In the genomic region with DNA sequence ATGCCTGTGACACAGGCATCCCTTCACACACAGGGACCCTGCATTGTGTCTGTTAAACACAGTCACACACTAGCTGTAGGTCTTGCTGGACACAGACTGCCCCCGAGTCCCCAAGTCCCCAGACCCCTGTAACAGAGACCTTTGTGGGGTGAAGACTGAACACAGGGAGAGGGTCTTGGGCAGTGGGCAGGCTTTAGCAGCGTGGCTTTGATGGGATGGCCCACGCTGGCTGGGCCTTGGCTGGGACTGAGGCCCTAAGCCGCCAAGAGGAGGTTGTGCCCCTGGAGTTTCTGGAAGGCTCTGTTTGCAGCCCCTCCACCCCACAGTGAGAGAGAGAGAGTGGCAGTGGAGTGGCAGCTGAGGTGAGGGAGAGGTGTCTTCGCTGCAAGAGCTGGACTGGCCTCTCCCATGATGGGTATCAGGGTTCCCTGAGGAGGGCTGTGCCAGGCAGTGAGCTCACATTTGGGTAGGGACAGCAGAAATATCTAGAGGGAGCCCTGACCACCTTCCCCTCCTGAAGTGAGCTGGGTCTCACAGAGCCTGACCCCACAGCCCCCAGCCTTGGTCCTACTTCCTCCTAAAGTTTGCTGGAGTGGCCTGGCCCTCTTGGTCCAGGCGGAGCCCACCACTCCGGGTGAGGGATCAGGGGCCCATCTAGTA, we compare ENCODE assay signal across 1 cellular context.
TF ChIP-seq lines count a peak whose summit lies in the region.

No MANE protein-coding gene starts in this region.

TF ChIP-seq in HepG2, 621 proteins besides CTCF, POLR2A, EP300 and RAD21:
- TF ChIP-seq NFATC3 (CRISPR knock-in tag; IDR thresholded peaks at IDR 0.05) (no peak), SRSF1 (optimal IDR thresholded peaks at IDR 0.05; ENCODE audit: low read depth, low read length) (no peak), ZNF589 (CRISPR knock-in tag; conservative IDR thresholded peaks at IDR 0.05) (no peak), RAD51 (IDR thresholded peaks at IDR 0.05; ENCODE audit: borderline replicate concordance) (no peak), ZNF292 (CRISPR knock-in tag; IDR thresholded peaks at IDR 0.05; ENCODE audit: borderline replicate concordance, low read depth) (no peak), ZBTB42 (CRISPR knock-in tag; IDR thresholded peaks at IDR 0.05) (no peak), NCOA5 (CRISPR knock-in tag; IDR thresholded peaks at IDR 0.05) (no peak), NFIB (CRISPR knock-in tag; IDR thresholded peaks at IDR 0.05; ENCODE audit: borderline replicate concordance) (no peak), ZIK1 (CRISPR knock-in tag; IDR thresholded peaks at IDR 0.05; ENCODE audit: borderline replicate concordance, low read depth) (no peak), ZNF430 (CRISPR knock-in tag; IDR thresholded peaks at IDR 0.05) (no peak)
- TF ChIP-seq, protein P1, sequence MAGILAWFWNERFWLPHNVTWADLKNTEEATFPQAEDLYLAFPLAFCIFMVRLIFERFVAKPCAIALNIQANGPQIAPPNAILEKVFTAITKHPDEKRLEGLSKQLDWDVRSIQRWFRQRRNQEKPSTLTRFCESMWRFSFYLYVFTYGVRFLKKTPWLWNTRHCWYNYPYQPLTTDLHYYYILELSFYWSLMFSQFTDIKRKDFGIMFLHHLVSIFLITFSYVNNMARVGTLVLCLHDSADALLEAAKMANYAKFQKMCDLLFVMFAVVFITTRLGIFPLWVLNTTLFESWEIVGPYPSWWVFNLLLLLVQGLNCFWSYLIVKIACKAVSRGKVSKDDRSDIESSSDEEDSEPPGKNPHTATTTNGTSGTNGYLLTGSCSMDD (CRISPR knock-in tag; IDR thresholded peaks at IDR 0.05) = no peak
